In the genomic region with DNA sequence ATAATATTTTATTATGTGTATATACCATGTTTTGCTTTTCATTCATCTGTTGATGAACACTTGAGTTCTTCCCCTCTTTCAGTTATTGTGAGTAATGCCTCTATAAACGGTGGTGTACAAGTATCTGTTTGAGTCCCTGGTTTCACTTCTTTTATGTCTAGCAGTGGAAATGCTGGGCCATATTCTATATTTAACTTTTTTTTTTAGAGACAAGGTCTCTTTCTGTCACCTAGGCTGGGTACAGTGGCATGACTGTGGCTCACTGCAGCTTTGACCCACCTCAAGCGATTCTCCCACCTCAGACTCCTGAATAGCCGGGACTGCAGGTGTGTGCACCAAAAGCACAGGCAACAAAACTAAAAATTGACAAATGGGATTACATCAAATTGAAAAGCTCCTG, we compare ENCODE assay signal across 11 cellular contexts. TPM values are rescaled to one million over a fixed set of nuclear protein-coding genes. Genes with fewer than 3 reads are reported as not detected.
DNase-seq lines count a peak whose midpoint lies in the region; ATAC-seq and TF ChIP-seq lines count a peak whose summit lies in the region.
"Had no signal": no experiment of that assay in that cellular context is flagged by ENCODE, and none has a peak within 500 bp of the region (broad histone marks: within the 10 kb centered on the region; RNA-seq: fewer than 3 reads in every experiment).

No MANE protein-coding gene starts in this region.

- TF ChIP-seq CTCF in GM06990 (IDR thresholded peaks at IDR 0.05; ENCODE audit: insufficient read depth, low read length, poor library complexity, severe bottlenecking) (no peak), CD14-positive monocyte (IDR thresholded peaks at IDR 0.05) (no peak)

- DNase-seq in GM06990 (ENCODE audit: extremely low read depth, insufficient read length) = peak; percentile 66
- peak; percentile 54 for DNase-seq in RPMI8226
- no peak for DNase-seq in D341Med (ENCODE audit: low spot score)
- DNase-seq in NCI-H446 (lab: John Stamatoyannopoulos, UW) = no peak
- DNase-seq in CD14-positive monocyte (ENCODE audit: low spot score) = no peak
- DNase-seq: COR-L47, Right ventricle myocardium superior had no signal

- peaks cover 7 to 15% of the 10 kb centered on the region in 2 donors for H3K36me3 Mint-ChIP-seq in CD14-positive monocyte

- H3K27ac Mint-ChIP-seq in CD14-positive monocyte = peak overlapping the region in 1 of 7 donors; percentile 30
- H3K27ac Mint-ChIP-seq: neural progenitor cell had no signal

- intact Hi-C loops in CD14-positive monocyte (cut with micrococcal nuclease) = no loop called here

- H3K27me3 ChIP-seq in GM06990 (replicated peaks; ENCODE audit: control insufficient read depth, insufficient read depth, low read length) = no peaks in the 10 kb centered on the region
- H3K27me3 ChIP-seq: neural progenitor cell had no signal

- no peaks in the 10 kb centered on the region for H3K36me3 ChIP-seq in GM06990 (ENCODE audit: control insufficient read depth, insufficient read depth, low read length)
- H3K36me3 ChIP-seq: neural progenitor cell had no signal

- no peak overlapping the region for H3K4me3 Mint-ChIP-seq in CD14-positive monocyte
- H3K4me3 Mint-ChIP-seq: neural progenitor cell had no signal

- no peaks in the 10 kb centered on the region for H3K27me3 Mint-ChIP-seq in CD14-positive monocyte (ENCODE audit: low read depth in 3 of 3)

- peaks cover 42% of the 10 kb centered on the region for H3K4me1 Mint-ChIP-seq in CD14-positive monocyte
- H3K4me1 Mint-ChIP-seq: neural progenitor cell had no signal

- ATAC-seq in GM19324 (IDR thresholded peaks at IDR 0.05; ENCODE audit: low FRiP score, unreplicated experiment) (peak; percentile 68), HG02981 (IDR thresholded peaks at IDR 0.05; ENCODE audit: unreplicated experiment) (peak; percentile 81), SK-N-SH treated with all-trans-retinoic acid at 6 μM for 48 hours (no peak)

- H3K4me3 ChIP-seq in GM06990 (replicated peaks; ENCODE audit: low read depth, low read length) = peak overlapping the region; percentile 44
- H3K4me3 ChIP-seq: neural progenitor cell had no signal

- H3K9me3 Mint-ChIP-seq in CD14-positive monocyte = peaks cover 0 to 3% (median 0%) of the 10 kb centered on the region in 7 donors
- H3K9me3 Mint-ChIP-seq: neural progenitor cell had no signal

TF ChIP-seq in SK-N-SH treated with all-trans-retinoic acid at 6 μM for 48 hours, 23 proteins besides CTCF, POLR2A, EP300 and RAD21:
- no peak for TF ChIP-seq ISL1 (CRISPR knock-in tag; IDR thresholded peaks at IDR 0.05)
TF ChIP-seq in SK-N-SH treated with all-trans-retinoic acid at 6 μM for 48 hours: peak in this region for 0.

RNA-seq across cellular contexts. Expression of a gene that starts 19.9 kb away (rescaled TPM):
- polyA plus RNA-seq in CD14-positive monocyte = 10 to 100 TPM; 34.4 to 47.5 TPM

Comparison
In these comparisons a context has a peak if more than half of its experiments do, and no peak if none do; other contexts are left out.
1. DNase-seq: peak in GM06990 (single experiment) and RPMI8226 (single experiment); none in D341Med (single experiment), NCI-H446 (0 of 2) and CD14-positive monocyte (single experiment).